Comparison of ENCODE assay signal across 9 cellular contexts in genomic region chr2:227717687-227718567, GRCh38. TPM values are rescaled to one million over a fixed set of nuclear protein-coding genes. Genes with fewer than 3 reads are reported as not detected.
A peak's percentile ranks its signal among the peaks of the same experiment; 100 is the strongest.
DNase-seq lines count a peak whose midpoint lies in the region; ATAC-seq, FAIRE-seq and TF ChIP-seq lines count a peak whose summit lies in the region.
"Had no signal": no experiment of that assay in that cellular context is flagged by ENCODE, and none has a peak within 500 bp of the region (broad histone marks: within the 10 kb centered on the region; RNA-seq: fewer than 3 reads in every experiment).

TSS of gene SLC19A3 (minus strand) at chr2:227718028. CDS start at chr2:227702318, 15,710 bp downstream.

- TF ChIP-seq POLR2A in H54 (IDR thresholded peaks at IDR 0.05; ENCODE audit: low read depth, low read length), result no peak

- peaks cover 8% of the 10 kb centered on the region for H3K27me3 Mint-ChIP-seq in activated T-helper 17 cell treated with anti-CD3 and anti-CD28 coated beads, Interleukin-2, amount 50 U/mL, for 72 hours
- H3K27me3 Mint-ChIP-seq in glutamatergic neuron (ENCODE audit: unreplicated experiment) (peaks cover 2% of the 10 kb centered on the region), neural crest cell (ENCODE audit: low read depth) (peaks cover 23% of the 10 kb centered on the region)

- no peaks in the 10 kb centered on the region for H3K4me1 Mint-ChIP-seq in activated T-helper 17 cell treated with anti-CD3 and anti-CD28 coated beads, Interleukin-2, amount 50 U/mL, for 72 hours
- H3K4me1 Mint-ChIP-seq in glutamatergic neuron (ENCODE audit: low read depth, unreplicated experiment), result peaks cover 9% of the 10 kb centered on the region
- peaks cover 4% of the 10 kb centered on the region for H3K4me1 Mint-ChIP-seq in neural crest cell

- no peak for FAIRE-seq in H54 (lab: Jason Lieb, UNC)

- peak; percentile 59 for DNase-seq in A172 (ENCODE audit: low spot score)
- DNase-seq in H54 (ENCODE audit: insufficient read length, low spot score), result peak; percentile 67
- peak; percentile 84 for DNase-seq in glutamatergic neuron
- peak; percentile 70 for DNase-seq in neural crest cell (ENCODE audit: low read depth, low spot score)
- no peak for DNase-seq in NCI-H146 treated with DMSO at 0.1 percent for 48 hours (lab: John Stamatoyannopoulos, UW; ENCODE audit: unreplicated experiment)
- no peak for DNase-seq in GM19238 (ENCODE audit: insufficient read length, low spot score)

- ATAC-seq in activated T-helper 17 cell treated with anti-CD3 and anti-CD28 coated beads, Interleukin-2, amount 50 U/mL, for 72 hours (replicated peaks), result peak; percentile 39
- ATAC-seq in GM21447 (IDR thresholded peaks at IDR 0.05; ENCODE audit: unreplicated experiment), result no peak
- ATAC-seq: activated naive CD4-positive, alpha-beta T cell treated with anti-CD3 and anti-CD28 coated beads, Interleukin-2, amount 50 U/mL, for 72 hours had no signal

- TF ChIP-seq CTCF in glutamatergic neuron (IDR thresholded peaks at IDR 0.05; ENCODE audit: partially characterized antibody, unreplicated experiment) (no peak), neural crest cell (conservative IDR thresholded peaks at IDR 0.05) (no peak)

- H3K27ac Mint-ChIP-seq in activated T-helper 17 cell treated with anti-CD3 and anti-CD28 coated beads, Interleukin-2, amount 50 U/mL, for 72 hours, result no peak within 1 kb of the TSS
- H3K27ac Mint-ChIP-seq in glutamatergic neuron (ENCODE audit: unreplicated experiment) (no peak within 1 kb of the TSS), neural crest cell (ENCODE audit: unreplicated experiment) (no peak within 1 kb of the TSS)
- H3K27ac Mint-ChIP-seq: activated naive CD4-positive, alpha-beta T cell treated with anti-CD3 and anti-CD28 coated beads, Interleukin-2, amount 50 U/mL, for 72 hours had no signal

- H3K9me3 Mint-ChIP-seq in activated T-helper 17 cell treated with anti-CD3 and anti-CD28 coated beads, Interleukin-2, amount 50 U/mL, for 72 hours, result no peaks in the 10 kb centered on the region
- H3K9me3 Mint-ChIP-seq in glutamatergic neuron (ENCODE audit: unreplicated experiment) (peaks cover 5% of the 10 kb centered on the region), neural crest cell (no peaks in the 10 kb centered on the region)
- H3K9me3 Mint-ChIP-seq: activated naive CD4-positive, alpha-beta T cell treated with anti-CD3 and anti-CD28 coated beads, Interleukin-2, amount 50 U/mL, for 72 hours had no signal

- no peaks in the 10 kb centered on the region for H3K36me3 Mint-ChIP-seq in activated T-helper 17 cell treated with anti-CD3 and anti-CD28 coated beads, Interleukin-2, amount 50 U/mL, for 72 hours (ENCODE audit: low read depth)
- H3K36me3 Mint-ChIP-seq in glutamatergic neuron (ENCODE audit: unreplicated experiment) (no peaks in the 10 kb centered on the region), neural crest cell (ENCODE audit: low read depth) (no peaks in the 10 kb centered on the region)
- H3K36me3 Mint-ChIP-seq: activated naive CD4-positive, alpha-beta T cell treated with anti-CD3 and anti-CD28 coated beads, Interleukin-2, amount 50 U/mL, for 72 hours had no signal

- peak within 1 kb of the TSS; percentile 20 for H3K4me3 Mint-ChIP-seq in activated T-helper 17 cell treated with anti-CD3 and anti-CD28 coated beads, Interleukin-2, amount 50 U/mL, for 72 hours
- H3K4me3 Mint-ChIP-seq in glutamatergic neuron (ENCODE audit: unreplicated experiment), result peak within 1 kb of the TSS; percentile 87
- H3K4me3 Mint-ChIP-seq in neural crest cell, result peak within 1 kb of the TSS; percentile 86

RNA-seq across cellular contexts. Expression of gene SLC19A3, which starts in this region (rescaled TPM):
- 0.07 and 0.10 TPM in 2 replicates for total RNA-seq in A172 (2014; rRNA removed; shearing (Covaris generic))
- not detected for total RNA-seq in activated T-helper 17 cell treated with anti-CD3 and anti-CD28 coated beads, Interleukin-2, amount 50 U/mL, for 72 hours
- total RNA-seq in glutamatergic neuron (ENCODE audit: unreplicated experiment) (1.7 TPM), neural crest cell (0.54 and 1.1 TPM in 2 replicates)
- total RNA-seq: activated naive CD4-positive, alpha-beta T cell treated with anti-CD3 and anti-CD28 coated beads, Interleukin-2, amount 50 U/mL, for 72 hours had no signal

Comparison
In these comparisons a context has a peak if more than half of its experiments do, and no peak if none do; other contexts are left out.
1. Peak in DNase-seq in A172; RNA of the gene not detected or under 1 TPM.
2. Peak in ATAC-seq in activated T-helper 17 cell treated with anti-CD3 and anti-CD28 coated beads, Interleukin-2, amount 50 U/mL, for 72 hours; RNA of the gene not detected or under 1 TPM.
3. DNase-seq: peak in H54 (single experiment), glutamatergic neuron (single experiment) and neural crest cell (single experiment); none in NCI-H146 treated with DMSO at 0.1 percent for 48 hours (single experiment) and GM19238 (single experiment).
4. H3K4me3 Mint-ChIP-seq: peak in every context shown above with its lines; median percentile 87 in glutamatergic neuron; 86 in neural crest cell; 20 in activated T-helper 17 cell treated with anti-CD3 and anti-CD28 coated beads, Interleukin-2, amount 50 U/mL, for 72 hours.